2 cellular contexts compared by ENCODE assay signal in genomic region chr10:125698599-125698998, GRCh38.
TF ChIP-seq lines count a peak whose summit lies in the region.

No MANE protein-coding gene starts in this region.

TF ChIP-seq in HCT116, 20 proteins besides CTCF, POLR2A, EP300 and RAD21:
- TF ChIP-seq MAX (IDR thresholded peaks at IDR 0.05) (no peak), YY1 (IDR thresholded peaks at IDR 0.05; ENCODE audit: extremely low read depth, insufficient replicate concordance, low read depth, low read length) (no peak), ZFX (IDR thresholded peaks at IDR 0.05) (no peak), FOSL1 (IDR thresholded peaks at IDR 0.05; ENCODE audit: low read depth) (no peak), CBX3 (IDR thresholded peaks at IDR 0.05; ENCODE audit: low read depth) (no peak), ATF3 (IDR thresholded peaks at IDR 0.05) (no peak), SRF (IDR thresholded peaks at IDR 0.05; ENCODE audit: low read depth) (no peak), REST (IDR thresholded peaks at IDR 0.05; ENCODE audit: low read depth) (no peak), EZH2phosphoT487 (IDR thresholded peaks at IDR 0.05; ENCODE audit: borderline replicate concordance) (no peak), ELF1 (IDR thresholded peaks at IDR 0.05; ENCODE audit: borderline replicate concordance, low read depth) (no peak), SIN3A (IDR thresholded peaks at IDR 0.05; ENCODE audit: low read depth) (no peak), CEBPB (IDR thresholded peaks at IDR 0.05; ENCODE audit: low read depth) (no peak), ZNF274 (IDR thresholded peaks at IDR 0.05; ENCODE audit: low read depth, low read length) (no peak), TCF7L2 (IDR thresholded peaks at IDR 0.05; ENCODE audit: borderline replicate concordance, extremely low read depth, insufficient read depth, insufficient read length) (no peak), EGR1 (IDR thresholded peaks at IDR 0.05; ENCODE audit: low read depth) (no peak), JUND (IDR thresholded peaks at IDR 0.05) (no peak), EZH2 (IDR thresholded peaks at IDR 0.05) (no peak), SP1 (IDR thresholded peaks at IDR 0.05; ENCODE audit: low read depth) (no peak)
TF ChIP-seq in HCT116: peak in this region for 0.

TF ChIP-seq in GM12878, 131 proteins besides CTCF, POLR2A, EP300 and RAD21:
- TF ChIP-seq PKNOX1 (IDR thresholded peaks at IDR 0.05): no peak
